ENCODE assay signal across 1 cellular context in the genomic region with DNA sequence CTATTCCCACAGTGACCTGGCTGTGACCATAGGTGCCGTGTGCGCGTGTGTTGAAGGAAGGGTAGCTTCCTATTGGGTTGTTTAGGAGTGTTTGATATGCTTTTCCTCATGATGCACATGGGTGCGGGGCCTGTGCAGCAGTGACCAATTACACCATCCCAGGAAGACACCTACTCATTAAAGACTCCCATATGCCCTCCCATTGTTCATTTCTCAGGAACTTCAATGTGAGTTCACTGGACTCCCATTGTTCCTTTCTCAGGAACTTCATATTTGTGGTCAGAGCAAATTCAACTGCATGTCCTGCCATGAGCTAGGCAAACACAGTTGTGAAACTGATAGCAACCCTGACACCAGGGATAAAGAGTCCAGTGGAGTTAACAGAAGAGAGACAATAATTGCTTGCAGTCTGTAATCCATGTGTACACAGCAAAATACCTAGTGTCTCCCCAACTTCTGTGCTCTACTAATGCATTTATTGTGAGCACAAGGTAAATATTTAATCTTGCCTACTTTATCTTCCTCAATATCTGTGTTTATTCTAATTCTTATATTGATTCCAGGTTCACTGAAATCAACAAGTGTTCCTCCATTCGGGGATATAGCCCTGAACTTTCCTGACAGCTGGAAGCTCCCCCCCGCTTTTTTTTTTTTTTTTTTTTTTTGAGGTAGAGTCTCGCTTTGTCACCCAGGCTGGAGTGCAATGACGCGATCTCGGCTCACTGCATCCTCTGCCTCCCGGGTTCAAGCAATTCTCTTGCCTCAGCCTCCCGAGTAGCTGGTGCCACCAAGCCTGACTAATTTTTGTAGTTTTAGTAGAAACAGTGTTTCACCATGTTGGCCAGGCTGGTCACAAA.
TF ChIP-seq lines count a peak whose summit lies in the region.

No MANE protein-coding gene starts in this region.

TF ChIP-seq in liver, 16 proteins besides CTCF, POLR2A, EP300 and RAD21 (continued from another document):
- TF ChIP-seq, protein P1, sequence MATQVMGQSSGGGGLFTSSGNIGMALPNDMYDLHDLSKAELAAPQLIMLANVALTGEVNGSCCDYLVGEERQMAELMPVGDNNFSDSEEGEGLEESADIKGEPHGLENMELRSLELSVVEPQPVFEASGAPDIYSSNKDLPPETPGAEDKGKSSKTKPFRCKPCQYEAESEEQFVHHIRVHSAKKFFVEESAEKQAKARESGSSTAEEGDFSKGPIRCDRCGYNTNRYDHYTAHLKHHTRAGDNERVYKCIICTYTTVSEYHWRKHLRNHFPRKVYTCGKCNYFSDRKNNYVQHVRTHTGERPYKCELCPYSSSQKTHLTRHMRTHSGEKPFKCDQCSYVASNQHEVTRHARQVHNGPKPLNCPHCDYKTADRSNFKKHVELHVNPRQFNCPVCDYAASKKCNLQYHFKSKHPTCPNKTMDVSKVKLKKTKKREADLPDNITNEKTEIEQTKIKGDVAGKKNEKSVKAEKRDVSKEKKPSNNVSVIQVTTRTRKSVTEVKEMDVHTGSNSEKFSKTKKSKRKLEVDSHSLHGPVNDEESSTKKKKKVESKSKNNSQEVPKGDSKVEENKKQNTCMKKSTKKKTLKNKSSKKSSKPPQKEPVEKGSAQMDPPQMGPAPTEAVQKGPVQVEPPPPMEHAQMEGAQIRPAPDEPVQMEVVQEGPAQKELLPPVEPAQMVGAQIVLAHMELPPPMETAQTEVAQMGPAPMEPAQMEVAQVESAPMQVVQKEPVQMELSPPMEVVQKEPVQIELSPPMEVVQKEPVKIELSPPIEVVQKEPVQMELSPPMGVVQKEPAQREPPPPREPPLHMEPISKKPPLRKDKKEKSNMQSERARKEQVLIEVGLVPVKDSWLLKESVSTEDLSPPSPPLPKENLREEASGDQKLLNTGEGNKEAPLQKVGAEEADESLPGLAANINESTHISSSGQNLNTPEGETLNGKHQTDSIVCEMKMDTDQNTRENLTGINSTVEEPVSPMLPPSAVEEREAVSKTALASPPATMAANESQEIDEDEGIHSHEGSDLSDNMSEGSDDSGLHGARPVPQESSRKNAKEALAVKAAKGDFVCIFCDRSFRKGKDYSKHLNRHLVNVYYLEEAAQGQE (IDR thresholded peaks at IDR 0.05), result no peak
